Comparison of ENCODE assay signal across 9 cellular contexts in the genomic region with DNA sequence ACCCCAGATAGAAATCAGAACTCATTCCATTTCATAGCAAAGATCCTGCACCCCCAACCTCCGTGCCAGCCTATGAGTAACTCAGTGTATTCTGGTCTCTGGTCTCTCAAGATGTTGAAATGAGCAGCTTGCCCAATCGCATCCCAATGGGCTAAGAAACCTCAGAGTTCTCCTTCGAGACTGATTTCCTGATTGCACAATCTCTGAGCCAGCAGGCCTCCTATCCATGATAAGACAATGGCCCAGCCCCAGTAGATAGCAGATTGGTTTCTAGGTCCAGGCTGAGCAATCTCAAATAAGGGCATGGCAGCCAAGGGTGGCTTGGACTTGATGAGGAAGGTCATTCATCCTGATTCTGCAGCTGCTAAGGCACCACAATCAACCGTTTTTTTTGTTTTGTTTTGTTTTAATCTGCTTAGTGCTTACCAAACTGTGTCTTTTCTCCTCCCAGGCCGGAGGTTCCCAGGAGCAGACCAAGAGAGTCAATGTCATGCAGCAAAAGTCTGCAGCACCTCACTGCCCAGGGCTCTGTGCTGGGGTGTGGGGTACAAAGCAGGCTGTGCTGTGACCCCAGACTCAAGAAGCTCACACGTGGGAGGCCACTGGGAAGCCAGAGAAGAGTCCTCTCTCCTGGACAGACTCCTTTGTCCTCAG.
DNase-seq lines count a peak whose midpoint lies in the region; ATAC-seq and TF ChIP-seq lines count a peak whose summit lies in the region.
"Had no signal": no experiment of that assay in that cellular context is flagged by ENCODE, and none has a peak within 500 bp of the region (broad histone marks: within the 10 kb centered on the region; RNA-seq: fewer than 3 reads in every experiment).

No MANE protein-coding gene starts in this region.

- H3K23ac ChIP-seq in mesenchymal stem cell (ENCODE audit: low read length in 2 of 2) = no peak overlapping the region

- no peak overlapping the region for H3K4me2 ChIP-seq in mesenchymal stem cell (ENCODE audit: low read length, poor library complexity, severe bottlenecking)

- H4K8ac ChIP-seq in mesenchymal stem cell (ENCODE audit: low read length) = peak overlapping the region; percentile 74

- CTCF ChIA-PET in AG04450 (lab: Charles Lee) = interaction anchor here (1.0 to 1.9 kb wide), 2 partner anchors 11 to 534 kb away, joined by 3 to 7 read pairs; no protein-coding TSS in a partner anchor

- no peak overlapping the region for H2BK5ac ChIP-seq in mesenchymal stem cell (ENCODE audit: low read depth, low read length, poor library complexity, severe bottlenecking)

- no peak for TF ChIP-seq CTCF in AG04450 (IDR thresholded peaks at IDR 0.05; ENCODE audit: low read depth, low read length)

- WGBS in mesenchymal stem cell = 27% methylated on average over 5 of the region's 6 CpGs

- H2AFZ ChIP-seq in mesenchymal stem cell (ENCODE audit: low read depth, low read length) = no peak overlapping the region

- peak overlapping the region; percentile 44 for H2BK15ac ChIP-seq in mesenchymal stem cell (ENCODE audit: low read depth, poor library complexity, severe bottlenecking)

- peaks cover 3% of the 10 kb centered on the region for H3K27me3 ChIP-seq in AG04450 (ENCODE audit: control insufficient read depth, insufficient read depth, low read length)
- no peaks in the 10 kb centered on the region for H3K27me3 ChIP-seq in mesenchymal stem cell (ENCODE audit: control insufficient read depth in 1 of 2, insufficient read depth in 1 of 2, low read length in 2 of 2)

- POLR2A ChIA-PET in AG04450 (lab: Yijun Ruan, JAX) = no interaction called here

- no peak overlapping the region for H2AK5ac ChIP-seq in mesenchymal stem cell (ENCODE audit: low read length, severe bottlenecking)

- no peaks in the 10 kb centered on the region for H3K4me1 ChIP-seq in mesenchymal stem cell (ENCODE audit: control insufficient read depth, insufficient read depth, low read depth, low read length)

- H3K27ac ChIP-seq in AG04450 (ENCODE audit: low read depth, low read length) (no peak overlapping the region), mesenchymal stem cell (ENCODE audit: low read length, poor library complexity, severe bottlenecking) (no peak overlapping the region)

- H3K4me3 ChIP-seq in AG04450 (ENCODE audit: low read depth, low read length) (no peak overlapping the region), mesenchymal stem cell (ENCODE audit: insufficient read depth in 1 of 2, low read depth in 1 of 2, low read length in 2 of 2) (no peak overlapping the region)

- H3K4ac ChIP-seq in mesenchymal stem cell (ENCODE audit: low read depth in 1 of 2, low read length in 2 of 2) = peak overlapping the region; percentile 26 to 49

- no peaks in the 10 kb centered on the region for H3K79me1 ChIP-seq in mesenchymal stem cell (replicated peaks; ENCODE audit: low read length, poor library complexity, severe bottlenecking)

- peak overlapping the region in 1 of 2 experiments; percentile 57 for H3K14ac ChIP-seq in mesenchymal stem cell (ENCODE audit: low read length in 2 of 2)

- peak overlapping the region; percentile 86 for H4K91ac ChIP-seq in mesenchymal stem cell (ENCODE audit: low read length)

- H3K9ac ChIP-seq in mesenchymal stem cell (ENCODE audit: low read length) = peak overlapping the region; percentile 56

- no peaks in the 10 kb centered on the region for H3K36me3 ChIP-seq in mesenchymal stem cell (ENCODE audit: control insufficient read depth in 1 of 2, insufficient read depth in 2 of 2, low read depth in 1 of 2, low read length in 2 of 2)

- H2BK120ac ChIP-seq in mesenchymal stem cell (ENCODE audit: low read depth, low read length) = peak overlapping the region; percentile 71

- H3K9me3 ChIP-seq in AG04450 (ENCODE audit: control insufficient read depth, insufficient read depth, low read length) = 0 out of 2 replicates have a peak, but pooled peaks cover 3% of the 10 kb centered on the region
- H3K9me3 ChIP-seq in mesenchymal stem cell (ENCODE audit: control insufficient read depth, low read length) = peaks cover 29% of the 10 kb centered on the region

- DNase-seq in AG04450 (ENCODE audit: low read depth, low spot score) (peak; percentile 53), MV-4-11 (lab: John Stamatoyannopoulos, UW) (peak; percentile 100), dedifferentiated amniotic fluid mesenchymal stem cell (ENCODE audit: extremely low spot score) (peak; percentile 61), mesenchymal stem cell (peak; percentile 98), SHP77 treated with DMSO at 0.1 percent for 48 hours (lab: John Stamatoyannopoulos, UW) (no peak), retina (no peak)
- DNase-seq in activated CD4-positive, alpha-beta T cell treated with anti-CD3 and anti-CD28 coated beads, Interleukin-2, amount 50 U/mL, for 48 hours = no peak
- DNase-seq: CD4-positive, CD25-positive, alpha-beta regulatory T cell had no signal

- H2BK12ac ChIP-seq in mesenchymal stem cell (ENCODE audit: low read length in 2 of 2) = peak overlapping the region; percentile 75 to 97

- ATAC-seq in HG02938 (IDR thresholded peaks at IDR 0.05; ENCODE audit: unreplicated experiment) = no peak

- peak overlapping the region; percentile 85 to 97 for H3K18ac ChIP-seq in mesenchymal stem cell (ENCODE audit: low read depth in 1 of 2, low read length in 2 of 2)

Comparison
In these comparisons a context has a peak if more than half of its experiments do, and no peak if none do; other contexts are left out.
1. DNase-seq: peak in AG04450 (single experiment), MV-4-11 (single experiment), dedifferentiated amniotic fluid mesenchymal stem cell (single experiment) and mesenchymal stem cell (single experiment); none in SHP77 treated with DMSO at 0.1 percent for 48 hours (single experiment), activated CD4-positive, alpha-beta T cell treated with anti-CD3 and anti-CD28 coated beads, Interleukin-2, amount 50 U/mL, for 48 hours (0 of 2) and retina (single experiment).